In the genomic region with DNA sequence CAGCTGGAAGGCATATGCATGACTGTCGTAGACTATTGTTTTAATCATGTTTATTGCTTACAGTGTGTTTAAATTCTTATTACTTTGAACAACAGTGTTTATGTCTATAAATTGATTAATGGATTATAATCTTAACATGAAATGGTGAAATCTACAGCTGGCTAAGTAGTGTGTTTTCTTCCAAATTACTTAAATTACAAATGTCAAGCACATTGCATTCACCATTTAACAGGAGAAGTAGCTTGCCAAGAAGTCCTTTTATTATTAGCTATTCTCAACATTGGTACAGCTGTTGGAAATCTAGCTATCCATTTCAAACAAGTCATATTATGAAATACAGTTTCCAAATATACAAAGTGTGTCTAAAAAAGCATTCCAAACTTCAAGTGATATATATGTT, we compare ENCODE assay signal across 22 cellular contexts.
"Had no signal": no experiment of that assay in that cellular context is flagged by ENCODE, and none has a peak within 500 bp of the region (broad histone marks: within the 10 kb centered on the region; RNA-seq: fewer than 3 reads in every experiment).

No MANE protein-coding gene starts in this region.

- H3K36me3 ChIP-seq: adrenal gland, Peyer's patch, SJSA1 had no signal

- H3K4me1 ChIP-seq: adrenal gland, Peyer's patch, SJSA1 had no signal

- H3K9me3 ChIP-seq: adrenal gland, Peyer's patch, SJSA1 had no signal

- H3K27me3 ChIP-seq: adrenal gland, Peyer's patch, SJSA1 had no signal

- H3K4me3 ChIP-seq: adrenal gland, K562, Peyer's patch, SJSA1 had no signal

- DNase-seq: activated CD4-positive, alpha-beta memory T cell treated with anti-CD3 and anti-CD28 coated beads for 36 hours; activated CD4-positive, alpha-beta T cell treated with anti-CD3 and anti-CD28 coated beads, Interleukin-2, amount 10 ng/mL, durations not matched to agents 7 days and 5 days; activated CD8-positive, alpha-beta memory T cell treated with anti-CD3 and anti-CD28 coated beads, Interleukin-2, amount 50 U/mL, for 4 hours; activated gamma-delta T cell treated with Interleukin-2 at 50 U/mL for 16 hours; activated naive CD4-positive, alpha-beta T cell treated with anti-CD3 and anti-CD28 coated beads, Interleukin-2, amount 10 ng/mL, durations not matched to agents 7 days and 5 days; activated naive CD8-positive, alpha-beta T cell treated with anti-CD3 and anti-CD28 coated beads for 36 hours; activated T-cell treated with anti-CD3 and anti-CD28 coated beads, Interleukin-2, amount 50 U/mL, for 72 hours; adrenal gland; anterior cingulate cortex; cerebellar nuclear complex; Karpas-422; MM.1S; NCI-H1417 treated with DMSO at 0.1 percent for 48 hours; NCI-H1694; NCI-H2029; NCI-H2107; NCI-H524; NCI-H748 treated with DMSO at 0.1 percent for 48 hours; Peyer's patch; Right ventricle myocardium superior had no signal
